Comparison of ENCODE assay signal across 3 cellular contexts in the genomic region with DNA sequence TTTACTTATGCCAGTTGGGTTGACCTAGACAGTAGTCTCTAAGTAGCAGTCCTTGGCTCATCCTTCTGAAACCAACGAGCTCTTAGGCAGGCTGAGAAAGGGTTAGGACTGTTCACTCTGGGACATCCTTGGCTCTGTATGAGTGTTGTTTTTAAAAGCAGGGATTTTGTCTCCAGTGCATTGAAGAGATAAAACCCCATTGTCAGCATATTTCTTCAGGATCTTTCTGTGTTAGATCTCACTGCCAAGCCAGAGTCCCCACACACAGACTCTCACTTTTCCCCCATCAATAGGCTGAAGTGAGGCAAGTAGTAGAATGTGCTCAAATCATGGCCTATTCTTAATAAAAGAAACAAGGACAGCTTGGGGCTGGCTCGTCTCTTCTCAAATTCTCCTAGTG.
TF ChIP-seq lines count a peak whose summit lies in the region.

No MANE protein-coding gene starts in this region.

TF ChIP-seq in A549, 52 proteins besides CTCF, POLR2A, EP300 and RAD21:
- TF ChIP-seq MAFK (IDR thresholded peaks at IDR 0.05; ENCODE audit: partially characterized antibody) (peak; percentile 94), NR3C1 (IDR thresholded peaks at IDR 0.05) (no peak)

TF ChIP-seq in IMR-90, 13 proteins besides CTCF, POLR2A, EP300 and RAD21:
- TF ChIP-seq MAFK (IDR thresholded peaks at IDR 0.05; ENCODE audit: low read depth, low read length) (peak; percentile 91), RFX5 (IDR thresholded peaks at IDR 0.05; ENCODE audit: low read depth, low read length) (no peak), RCOR1 (IDR thresholded peaks at IDR 0.05; ENCODE audit: insufficient replicate concordance, low read length) (no peak), SMC3 (IDR thresholded peaks at IDR 0.05; ENCODE audit: low read depth, low read length) (no peak), NFE2L2 (IDR thresholded peaks at IDR 0.05; ENCODE audit: low read depth, low read length) (no peak)

TF ChIP-seq in H1, 55 proteins besides CTCF, POLR2A, EP300 and RAD21:
- no peak for TF ChIP-seq CHD2 (IDR thresholded peaks at IDR 0.05; ENCODE audit: low read length)
- TF ChIP-seq MAFK (IDR thresholded peaks at IDR 0.05; ENCODE audit: low read depth, low read length) = peak; percentile 10; the same call in 1 of the 2 replicates
